Comparison of ENCODE assay signal across 21 cellular contexts in the genomic region with DNA sequence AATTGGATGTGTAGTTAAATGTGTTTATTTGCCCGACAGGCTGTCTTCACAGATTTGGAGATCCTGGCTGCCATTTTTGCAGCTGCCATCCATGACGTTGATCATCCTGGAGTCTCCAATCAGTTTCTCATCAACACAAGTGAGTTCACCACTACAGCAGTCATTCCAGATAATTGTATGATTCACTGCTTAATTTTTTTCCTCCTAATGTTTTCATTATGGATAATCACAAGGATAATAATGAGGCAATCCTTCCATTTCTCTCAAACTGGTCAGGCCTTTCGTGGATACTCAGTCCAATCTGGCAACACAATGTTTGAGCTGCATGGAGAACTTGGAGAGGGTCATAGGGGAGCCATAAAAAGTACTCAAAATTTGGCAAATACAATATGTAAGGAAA.
DNase-seq lines count a peak whose midpoint lies in the region; ATAC-seq and TF ChIP-seq lines count a peak whose summit lies in the region.
"Had no signal": no experiment of that assay in that cellular context is flagged by ENCODE, and none has a peak within 500 bp of the region (broad histone marks: within the 10 kb centered on the region; RNA-seq: fewer than 3 reads in every experiment).

No MANE protein-coding gene starts in this region.

- intact Hi-C loops in CD4-positive, alpha-beta memory T cell (cut with micrococcal nuclease), result loop anchor here (2.0 kb wide), 1 partner anchor 15 kb away; no protein-coding TSS in a partner anchor

- no peaks in the 10 kb centered on the region for H3K9me3 Mint-ChIP-seq in CD4-positive, alpha-beta memory T cell
- no peaks in the 10 kb centered on the region for H3K9me3 Mint-ChIP-seq in central memory CD8-positive, alpha-beta T cell
- H3K9me3 Mint-ChIP-seq: activated naive CD8-positive, alpha-beta T cell treated with anti-CD3 and anti-CD28 coated beads, Interleukin-2, amount 10 ng/mL, durations not matched to agents 7 days and 5 days; naive thymus-derived CD8-positive, alpha-beta T cell had no signal

- H3K27me3 ChIP-seq in CD4-positive, alpha-beta memory T cell (ENCODE audit: insufficient read depth, low read length), result no peaks in the 10 kb centered on the region
- no peaks in the 10 kb centered on the region for H3K27me3 ChIP-seq in osteoblast (ENCODE audit: insufficient read depth, low read length)
- H3K27me3 ChIP-seq: BLaER1, esophagus muscularis mucosa, suprapubic skin had no signal

- H3K36me3 Mint-ChIP-seq in CD4-positive, alpha-beta memory T cell, result peaks cover 81 to 89% of the 10 kb centered on the region in 2 donors
- peaks cover 87% of the 10 kb centered on the region for H3K36me3 Mint-ChIP-seq in central memory CD8-positive, alpha-beta T cell (ENCODE audit: insufficient read depth)

- peaks cover 46 to 86% (median 63%) of the 10 kb centered on the region in 4 donors for H3K4me1 Mint-ChIP-seq in CD4-positive, alpha-beta memory T cell
- peaks cover 50% of the 10 kb centered on the region for H3K4me1 Mint-ChIP-seq in central memory CD8-positive, alpha-beta T cell

- no peaks in the 10 kb centered on the region for H4K20me1 ChIP-seq in osteoblast (ENCODE audit: insufficient read depth, low read length)
- H4K20me1 ChIP-seq: BLaER1 had no signal

- POLR2A ChIA-PET in CD4-positive, alpha-beta memory T cell (lab: Charles Lee; ENCODE audit: partially characterized antibody), result interaction anchor here (1.4 to 16.4 kb wide), 2 partner anchors 16 to 33 kb away, joined by 3 to 216 read pairs; no protein-coding TSS in a partner anchor

- H3K27me3 Mint-ChIP-seq in CD4-positive, alpha-beta memory T cell, result no peaks in the 10 kb centered on the region
- H3K27me3 Mint-ChIP-seq in central memory CD8-positive, alpha-beta T cell, result no peaks in the 10 kb centered on the region
- H3K27me3 Mint-ChIP-seq: activated naive CD8-positive, alpha-beta T cell treated with anti-CD3 and anti-CD28 coated beads, Interleukin-2, amount 10 ng/mL, durations not matched to agents 7 days and 5 days; naive thymus-derived CD8-positive, alpha-beta T cell had no signal

- peaks cover 78% of the 10 kb centered on the region for H3K36me3 ChIP-seq in CD4-positive, alpha-beta memory T cell (ENCODE audit: insufficient read depth, low read length)
- peaks cover 50% of the 10 kb centered on the region for H3K36me3 ChIP-seq in osteoblast (ENCODE audit: insufficient read depth, low read length)
- H3K36me3 ChIP-seq: BLaER1 had no signal

- TF ChIP-seq CTCF in osteoblast (IDR thresholded peaks at IDR 0.05; ENCODE audit: extremely low read depth, low read depth, low read length), result no peak

- peaks cover 76% of the 10 kb centered on the region for H3K4me1 ChIP-seq in CD4-positive, alpha-beta memory T cell (ENCODE audit: insufficient read depth, low read length)
- H3K4me1 ChIP-seq in osteoblast (ENCODE audit: insufficient read depth, low read length), result peaks cover 23% of the 10 kb centered on the region

- DNase-seq in CD4-positive, alpha-beta memory T cell, result no peak
- DNase-seq in HCEC 1CT, result peak; percentile 40
- DNase-seq in central memory CD8-positive, alpha-beta T cell (ENCODE audit: low spot score in 2 of 2), result no peak
- peak; percentile 35 for DNase-seq in osteoblast (ENCODE audit: insufficient read length, low spot score, missing footprints)
- no peak for DNase-seq in effector CD4-positive, alpha-beta T cell
- DNase-seq in activated effector memory CD4-positive, alpha-beta T cell treated with Interleukin-2 at 50 U/mL for 16 hours, result no peak
- DNase-seq: activated naive CD8-positive, alpha-beta T cell treated with anti-CD3 and anti-CD28 coated beads, Interleukin-2, amount 10 ng/mL, durations not matched to agents 7 days and 5 days; DMS 273 treated with DMSO at 0.1 percent for 48 hours; GDM1; naive thymus-derived CD8-positive, alpha-beta T cell; NCI-H1417; NCI-H774; stimulated activated CD4-positive, alpha-beta T cell treated with anti-CD3 and anti-CD28 coated beads, Interleukin-4, amount 100 ng/mL, for 1 hour; T1000 had no signal

- H3K4me3 ChIP-seq in CD4-positive, alpha-beta memory T cell (ENCODE audit: low read length in 2 of 2), result no peak overlapping the region
- H3K4me3 ChIP-seq in osteoblast (ENCODE audit: insufficient read depth, low read length), result no peak overlapping the region
- H3K4me3 ChIP-seq: BLaER1, esophagus muscularis mucosa, lung, skin epidermis, suprapubic skin had no signal

- no peak overlapping the region for H3K4me3 Mint-ChIP-seq in CD4-positive, alpha-beta memory T cell
- H3K4me3 Mint-ChIP-seq in central memory CD8-positive, alpha-beta T cell, result no peak overlapping the region
- H3K4me3 Mint-ChIP-seq: activated naive CD8-positive, alpha-beta T cell treated with anti-CD3 and anti-CD28 coated beads, Interleukin-2, amount 10 ng/mL, durations not matched to agents 7 days and 5 days; naive thymus-derived CD8-positive, alpha-beta T cell had no signal

- no peak for ATAC-seq in central memory CD8-positive, alpha-beta T cell (replicated peaks; ENCODE audit: extremely low read depth, poor library complexity, severe bottlenecking)
- ATAC-seq in GM18858 (IDR thresholded peaks at IDR 0.05; ENCODE audit: unreplicated experiment), result no peak
- ATAC-seq: naive thymus-derived CD8-positive, alpha-beta T cell; Panc1 had no signal

- H3K4me2 ChIP-seq in osteoblast (ENCODE audit: insufficient read depth, low read length), result peak overlapping the region; percentile 23
- H3K4me2 ChIP-seq: BLaER1 had no signal

- H3K27ac ChIP-seq in CD4-positive, alpha-beta memory T cell (ENCODE audit: low read depth, low read length), result no peak overlapping the region
- peak overlapping the region; percentile 82 for H3K27ac ChIP-seq in osteoblast (ENCODE audit: low read depth, low read length)
- H3K27ac ChIP-seq: BLaER1, esophagus muscularis mucosa, suprapubic skin had no signal

- CTCF ChIA-PET in CD4-positive, alpha-beta memory T cell (lab: Charles Lee; ENCODE audit: partially characterized antibody), result interaction anchor here (1.1 to 7.8 kb wide), 6 partner anchors 15 to 112 kb away, joined by 3 to 48 read pairs (median 4); no protein-coding TSS in a partner anchor

- H2AFZ ChIP-seq in osteoblast (ENCODE audit: low read length), result no peak overlapping the region

- H3K27ac Mint-ChIP-seq in CD4-positive, alpha-beta memory T cell, result peak overlapping the region; percentile 30 to 76 (median 64)
- peak overlapping the region; percentile 64 for H3K27ac Mint-ChIP-seq in central memory CD8-positive, alpha-beta T cell (ENCODE audit: low read depth)
- H3K27ac Mint-ChIP-seq: activated naive CD8-positive, alpha-beta T cell treated with anti-CD3 and anti-CD28 coated beads, Interleukin-2, amount 10 ng/mL, durations not matched to agents 7 days and 5 days had no signal

- H3K9me3 ChIP-seq in CD4-positive, alpha-beta memory T cell (ENCODE audit: control insufficient read depth in 1 of 2, low read length in 2 of 2), result no peaks in the 10 kb centered on the region
- H3K9me3 ChIP-seq in osteoblast (ENCODE audit: low read depth, low read length), result no peaks in the 10 kb centered on the region
- H3K9me3 ChIP-seq: BLaER1, esophagus muscularis mucosa, suprapubic skin had no signal

- H3K79me2 ChIP-seq in osteoblast (ENCODE audit: insufficient read depth, low read length), result no peaks in the 10 kb centered on the region

Comparison
In these comparisons a context has a peak if more than half of its experiments do, and no peak if none do; other contexts are left out.
1. DNase-seq: peak in HCEC 1CT (single experiment) and osteoblast (single experiment); none in CD4-positive, alpha-beta memory T cell (0 of 5), central memory CD8-positive, alpha-beta T cell (0 of 2), effector CD4-positive, alpha-beta T cell (single experiment) and activated effector memory CD4-positive, alpha-beta T cell treated with Interleukin-2 at 50 U/mL for 16 hours (single experiment).